29 cellular contexts compared by ENCODE assay signal in genomic region chr9:27470291-27470805, GRCh38. TPM values are rescaled to one million over a fixed set of nuclear protein-coding genes. Genes with fewer than 3 reads are reported as not detected.
DNase-seq lines count a peak whose midpoint lies in the region; TF ChIP-seq lines count a peak whose summit lies in the region.
"Had no signal": no experiment of that assay in that cellular context is flagged by ENCODE, and none has a peak within 500 bp of the region (broad histone marks: within the 10 kb centered on the region; RNA-seq: fewer than 3 reads in every experiment).

No MANE protein-coding gene starts in this region.

- H3K9me3 ChIP-seq in mesodermal cell (ENCODE audit: control insufficient read depth, low read length), result no peaks in the 10 kb centered on the region
- H3K9me3 ChIP-seq in stomach smooth muscle (ENCODE audit: control insufficient read depth in 2 of 2, low read length in 2 of 2), result no peaks in the 10 kb centered on the region
- no peaks in the 10 kb centered on the region for H3K9me3 ChIP-seq in adrenal gland (replicated peaks in 1 of 3)
- H3K9me3 ChIP-seq: heart right ventricle, right atrium auricular region, SK-N-SH had no signal

- DNase-seq in DMS 273 treated with DMSO at 0.1 percent for 48 hours (lab: John Stamatoyannopoulos, UW) (peak; percentile 65), RWPE1 (ENCODE audit: low spot score) (no peak), adrenal gland (no peak), T-helper 2 cell (no peak), hypothalamus (lab: John Stamatoyannopoulos, UW) (no peak)
- DNase-seq in activated naive CD4-positive, alpha-beta T cell treated with anti-CD3 and anti-CD28 coated beads, Interleukin-2, amount 50 U/mL, for 16 hours, result no peak
- DNase-seq: activated CD8-positive, alpha-beta T cell treated with anti-CD3 and anti-CD28 coated beads for 36 hours; activated gamma-delta T cell treated with Interleukin-2 at 50 U/mL for 16 hours; activated T-cell treated with anti-CD3 and anti-CD28 coated beads for 4 hours; amniotic stem cell; cortex of kidney; H7; heart right ventricle; immature natural killer cell; IMR-90; NCI-H1417; NCI-H526 treated with DMSO at 0.1 percent for 48 hours; SK-N-SH; stimulated activated CD4-positive, alpha-beta T cell treated with anti-CD3 and anti-CD28 coated beads, Interleukin-4, amount 100 ng/mL, for 24 hours had no signal

- WGBS in mesodermal cell (ENCODE audit: insufficient coverage in 2 of 2), 2 experiments, result 86 to 91% methylated on average over 3 to 4 of the region's 6 CpGs
- WGBS in adrenal gland, 4 donors, result 94 to 99% (median 96%) methylated on average over 6 of the region's 6 CpGs

- H3K4me1 ChIP-seq in mesodermal cell (ENCODE audit: control insufficient read depth, insufficient read depth, low read length, poor library complexity, severe bottlenecking) (peaks cover 16% of the 10 kb centered on the region), stomach smooth muscle (ENCODE audit: control insufficient read depth, insufficient read depth, low read length) (peaks cover 49% of the 10 kb centered on the region), adrenal gland (replicated peaks in 1 of 2) (peaks cover 0 to 9% of the 10 kb centered on the region in 2 donors)
- H3K4me1 ChIP-seq: right atrium auricular region had no signal

- intact Hi-C loops in adrenal gland (cut with DNase I), result no loop called here

- H3K27me3 ChIP-seq in stomach smooth muscle (ENCODE audit: control insufficient read depth in 1 of 2, insufficient read depth in 2 of 2, low read length in 2 of 2) (no peaks in the 10 kb centered on the region), adrenal gland (no peaks in the 10 kb centered on the region)
- H3K27me3 ChIP-seq: cardiac muscle cell, heart right ventricle, right atrium auricular region had no signal

- TF ChIP-seq CTCF in RWPE1 (conservative IDR thresholded peaks at IDR 0.05; ENCODE audit: low read depth), result no peak
- no peak for TF ChIP-seq CTCF in adrenal gland (IDR thresholded peaks at IDR 0.05)

- TF ChIP-seq POLR2A in adrenal gland (IDR thresholded peaks at IDR 0.05), result no peak

- no peak overlapping the region for H3K4me3 ChIP-seq in mesodermal cell (ENCODE audit: extremely low read depth, insufficient read depth, low read length, poor library complexity, severe bottlenecking)
- no peak overlapping the region for H3K4me3 ChIP-seq in stomach smooth muscle (ENCODE audit: low read length in 2 of 2)
- no peak overlapping the region for H3K4me3 ChIP-seq in adrenal gland
- H3K4me3 ChIP-seq: cardiac muscle cell, heart right ventricle, right atrium auricular region had no signal

- no peaks in the 10 kb centered on the region for H3K36me3 ChIP-seq in mesodermal cell (ENCODE audit: control insufficient read depth, insufficient read depth, low read length)
- no peaks in the 10 kb centered on the region for H3K36me3 ChIP-seq in stomach smooth muscle (ENCODE audit: control insufficient read depth in 2 of 2, insufficient read depth in 2 of 2, low read length in 2 of 2)
- H3K36me3 ChIP-seq in adrenal gland (replicated peaks in 1 of 2), result no peaks in the 10 kb centered on the region
- H3K36me3 ChIP-seq: cardiac muscle cell, heart right ventricle, right atrium auricular region had no signal

- H3K27ac ChIP-seq in RWPE1 (peak overlapping the region; percentile 2; the same call in 1 of the 2 replicates), mesodermal cell (ENCODE audit: low read depth, low read length, severe bottlenecking) (peak overlapping the region; percentile 29), stomach smooth muscle (ENCODE audit: low read length) (peak overlapping the region; percentile 67), adrenal gland (no peak overlapping the region)
- H3K27ac ChIP-seq: cardiac muscle cell, heart right ventricle, right atrium auricular region had no signal

- CTCF ChIA-PET in RWPE1 (lab: Yijun Ruan, JAX), result interaction anchor here (1.5 kb wide), 1 partner anchor 137 kb away, joined by 4 read pairs; no protein-coding TSS in a partner anchor

- POLR2A ChIA-PET in RWPE1 (lab: Yijun Ruan, JAX; ENCODE audit: low non-redundant PET), result no interaction called here

- no peak overlapping the region for H3K9ac ChIP-seq in stomach smooth muscle (ENCODE audit: low read length in 2 of 2)
- H3K9ac ChIP-seq: SK-N-SH had no signal

RNA-seq across cellular contexts. Expression of gene IFNK, which starts 53.7 kb away (rescaled TPM):
- polyA plus RNA-seq in mesodermal cell (2013, experiment 1 of 2), result not detected
- polyA plus RNA-seq in mesodermal cell (2013, experiment 2 of 2), result not detected
- total RNA-seq in adrenal gland, result not detected
- not detected for polyA plus RNA-seq in adrenal gland
- total RNA-seq: activated CD8-positive, alpha-beta T cell treated with anti-CD3 and anti-CD28 coated beads for 36 hours; cardiac muscle cell; endothelial cell of umbilical vein; G401; H7; heart right ventricle; IMR-90; liver; osteocyte; right atrium auricular region; T-helper 2 cell treated with Interferon-gamma antibody and Interleukin-4, amounts not matched to agents 100 ng/mL and 5 ng/mL, for 36 hours had no signal
- polyA plus RNA-seq: AG04450, cardiac muscle cell, endothelial cell of umbilical vein, heart right ventricle, immature natural killer cell, IMR-90, liver, SK-N-SH had no signal

RNA-seq across cellular contexts. Expression of gene MOB3B, which starts 59.3 kb away (rescaled TPM):
- polyA plus RNA-seq in mesodermal cell (2013, experiment 1 of 2), result 3.8 TPM
- 3.5 TPM for polyA plus RNA-seq in mesodermal cell (2013, experiment 2 of 2)
- total RNA-seq in adrenal gland, result 1 to 10 TPM; 1.4 to 7.0 (median 3.4) TPM
- 1 to 10 TPM; 1.3 to 9.0 (median 1.8) TPM for polyA plus RNA-seq in adrenal gland
- total RNA-seq: endothelial cell of umbilical vein, G401 had no signal

Comparison
In these comparisons a context has a peak if more than half of its experiments do, and no peak if none do; other contexts are left out.
1. H3K27ac ChIP-seq: peak in RWPE1 (single experiment), mesodermal cell (single experiment) and stomach smooth muscle (single experiment); none in adrenal gland (0 of 5).